In the genomic region with DNA sequence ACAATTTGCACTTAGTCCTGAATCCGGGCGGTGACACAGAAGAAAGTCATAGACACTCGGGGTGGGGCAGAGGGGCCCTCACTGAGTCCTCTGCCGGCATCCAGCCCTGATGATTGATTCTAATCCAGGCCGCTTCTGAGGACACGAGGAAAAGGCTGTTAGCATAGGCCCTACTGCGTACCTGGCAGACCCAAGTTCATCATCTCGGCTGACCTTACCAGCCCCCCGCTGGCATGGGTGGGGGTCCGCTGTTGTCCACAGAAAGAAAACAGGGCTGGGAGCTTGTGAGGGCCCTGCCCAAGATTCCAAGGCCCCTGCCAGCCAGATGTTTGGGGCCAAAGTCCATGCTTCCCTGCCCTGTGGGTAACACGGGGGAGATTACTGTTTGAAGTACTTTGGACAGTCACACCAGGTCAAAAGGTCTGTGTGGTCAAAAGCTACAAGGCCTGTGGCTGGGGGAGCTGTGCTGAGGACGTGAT, we compare ENCODE assay signal across 1 cellular context.
TF ChIP-seq lines count a peak whose summit lies in the region.

No MANE protein-coding gene starts in this region.

TF ChIP-seq in HepG2, 621 proteins besides CTCF, POLR2A, EP300 and RAD21 (continued from another document and continues in another):
- TF ChIP-seq, protein P1, sequence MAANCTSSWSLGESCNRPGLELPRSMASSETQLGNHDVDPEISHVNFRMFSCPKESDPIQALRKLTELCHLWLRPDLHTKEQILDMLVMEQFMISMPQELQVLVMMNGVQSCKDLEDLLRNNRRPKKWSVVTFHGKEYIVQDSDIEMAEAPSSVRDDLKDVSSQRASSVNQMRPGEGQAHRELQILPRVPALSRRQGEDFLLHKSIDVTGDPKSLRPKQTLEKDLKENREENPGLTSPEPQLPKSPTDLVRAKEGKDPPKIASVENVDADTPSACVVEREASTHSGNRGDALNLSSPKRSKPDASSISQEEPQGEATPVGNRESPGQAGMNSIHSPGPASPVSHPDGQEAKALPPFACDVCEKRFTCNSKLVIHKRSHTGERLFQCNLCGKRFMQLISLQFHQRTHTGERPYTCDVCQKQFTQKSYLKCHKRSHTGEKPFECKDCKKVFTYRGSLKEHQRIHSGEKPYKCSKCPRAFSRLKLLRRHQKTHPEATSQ (CRISPR knock-in tag; IDR thresholded peaks at IDR 0.05; ENCODE audit: borderline replicate concordance): no peak
- TF ChIP-seq, protein P2, sequence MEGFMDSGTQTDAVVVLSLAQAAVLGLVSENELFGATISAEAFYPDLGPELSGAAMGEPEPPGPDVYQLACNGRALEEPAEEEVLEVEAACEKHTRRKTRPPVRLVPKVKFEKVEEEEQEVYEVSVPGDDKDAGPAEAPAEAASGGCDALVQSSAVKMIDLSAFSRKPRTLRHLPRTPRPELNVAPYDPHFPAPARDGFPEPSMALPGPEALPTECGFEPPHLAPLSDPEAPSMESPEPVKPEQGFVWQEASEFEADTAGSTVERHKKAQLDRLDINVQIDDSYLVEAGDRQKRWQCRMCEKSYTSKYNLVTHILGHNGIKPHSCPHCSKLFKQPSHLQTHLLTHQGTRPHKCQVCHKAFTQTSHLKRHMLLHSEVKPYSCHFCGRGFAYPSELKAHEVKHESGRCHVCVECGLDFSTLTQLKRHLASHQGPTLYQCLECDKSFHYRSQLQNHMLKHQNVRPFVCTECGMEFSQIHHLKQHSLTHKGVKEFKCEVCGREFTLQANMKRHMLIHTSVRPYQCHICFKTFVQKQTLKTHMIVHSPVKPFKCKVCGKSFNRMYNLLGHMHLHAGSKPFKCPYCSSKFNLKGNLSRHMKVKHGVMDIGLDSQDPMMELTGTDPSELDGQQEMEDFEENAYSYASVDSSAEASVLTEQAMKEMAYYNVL (CRISPR knock-in tag; IDR thresholded peaks at IDR 0.05; ENCODE audit: borderline replicate concordance): no peak
- TF ChIP-seq SP4 (CRISPR knock-in tag; IDR thresholded peaks at IDR 0.05): no peak
- TF ChIP-seq, protein P3, sequence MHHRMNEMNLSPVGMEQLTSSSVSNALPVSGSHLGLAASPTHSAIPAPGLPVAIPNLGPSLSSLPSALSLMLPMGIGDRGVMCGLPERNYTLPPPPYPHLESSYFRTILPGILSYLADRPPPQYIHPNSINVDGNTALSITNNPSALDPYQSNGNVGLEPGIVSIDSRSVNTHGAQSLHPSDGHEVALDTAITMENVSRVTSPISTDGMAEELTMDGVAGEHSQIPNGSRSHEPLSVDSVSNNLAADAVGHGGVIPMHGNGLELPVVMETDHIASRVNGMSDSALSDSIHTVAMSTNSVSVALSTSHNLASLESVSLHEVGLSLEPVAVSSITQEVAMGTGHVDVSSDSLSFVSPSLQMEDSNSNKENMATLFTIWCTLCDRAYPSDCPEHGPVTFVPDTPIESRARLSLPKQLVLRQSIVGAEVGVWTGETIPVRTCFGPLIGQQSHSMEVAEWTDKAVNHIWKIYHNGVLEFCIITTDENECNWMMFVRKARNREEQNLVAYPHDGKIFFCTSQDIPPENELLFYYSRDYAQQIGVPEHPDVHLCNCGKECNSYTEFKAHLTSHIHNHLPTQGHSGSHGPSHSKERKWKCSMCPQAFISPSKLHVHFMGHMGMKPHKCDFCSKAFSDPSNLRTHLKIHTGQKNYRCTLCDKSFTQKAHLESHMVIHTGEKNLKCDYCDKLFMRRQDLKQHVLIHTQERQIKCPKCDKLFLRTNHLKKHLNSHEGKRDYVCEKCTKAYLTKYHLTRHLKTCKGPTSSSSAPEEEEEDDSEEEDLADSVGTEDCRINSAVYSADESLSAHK (CRISPR knock-in tag; IDR thresholded peaks at IDR 0.05; ENCODE audit: borderline replicate concordance): no peak
- TF ChIP-seq FOXM1 (CRISPR knock-in tag; IDR thresholded peaks at IDR 0.05): no peak
- TF ChIP-seq ZNF256 (CRISPR knock-in tag; conservative IDR thresholded peaks at IDR 0.05): 0 out of 2 replicates have a peak, but pooled peaks have one; percentile 26
- TF ChIP-seq, protein P4, sequence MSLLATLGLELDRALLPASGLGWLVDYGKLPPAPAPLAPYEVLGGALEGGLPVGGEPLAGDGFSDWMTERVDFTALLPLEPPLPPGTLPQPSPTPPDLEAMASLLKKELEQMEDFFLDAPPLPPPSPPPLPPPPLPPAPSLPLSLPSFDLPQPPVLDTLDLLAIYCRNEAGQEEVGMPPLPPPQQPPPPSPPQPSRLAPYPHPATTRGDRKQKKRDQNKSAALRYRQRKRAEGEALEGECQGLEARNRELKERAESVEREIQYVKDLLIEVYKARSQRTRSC (CRISPR knock-in tag; IDR thresholded peaks at IDR 0.05; ENCODE audit: low read depth): no peak
- no peak for TF ChIP-seq KMT2B (CRISPR knock-in tag; IDR thresholded peaks at IDR 0.05)
- TF ChIP-seq, protein P5, sequence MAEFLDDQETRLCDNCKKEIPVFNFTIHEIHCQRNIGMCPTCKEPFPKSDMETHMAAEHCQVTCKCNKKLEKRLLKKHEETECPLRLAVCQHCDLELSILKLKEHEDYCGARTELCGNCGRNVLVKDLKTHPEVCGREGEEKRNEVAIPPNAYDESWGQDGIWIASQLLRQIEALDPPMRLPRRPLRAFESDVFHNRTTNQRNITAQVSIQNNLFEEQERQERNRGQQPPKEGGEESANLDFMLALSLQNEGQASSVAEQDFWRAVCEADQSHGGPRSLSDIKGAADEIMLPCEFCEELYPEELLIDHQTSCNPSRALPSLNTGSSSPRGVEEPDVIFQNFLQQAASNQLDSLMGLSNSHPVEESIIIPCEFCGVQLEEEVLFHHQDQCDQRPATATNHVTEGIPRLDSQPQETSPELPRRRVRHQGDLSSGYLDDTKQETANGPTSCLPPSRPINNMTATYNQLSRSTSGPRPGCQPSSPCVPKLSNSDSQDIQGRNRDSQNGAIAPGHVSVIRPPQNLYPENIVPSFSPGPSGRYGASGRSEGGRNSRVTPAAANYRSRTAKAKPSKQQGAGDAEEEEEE (CRISPR knock-in tag; IDR thresholded peaks at IDR 0.05; ENCODE audit: borderline replicate concordance): no peak
- TF ChIP-seq ZNF780A (CRISPR knock-in tag; IDR thresholded peaks at IDR 0.05): no peak
- TF ChIP-seq ZNF232 (CRISPR knock-in tag; IDR thresholded peaks at IDR 0.05; ENCODE audit: borderline replicate concordance): no peak
- TF ChIP-seq ZKSCAN5 (CRISPR knock-in tag; IDR thresholded peaks at IDR 0.05): no peak
- TF ChIP-seq TAF15 (IDR thresholded peaks at IDR 0.05; ENCODE audit: low read depth, low read length, poor library complexity, severe bottlenecking): no peak
- no peak for TF ChIP-seq ZNF615 (CRISPR knock-in tag; IDR thresholded peaks at IDR 0.05; ENCODE audit: borderline replicate concordance)
- TF ChIP-seq, protein P6, sequence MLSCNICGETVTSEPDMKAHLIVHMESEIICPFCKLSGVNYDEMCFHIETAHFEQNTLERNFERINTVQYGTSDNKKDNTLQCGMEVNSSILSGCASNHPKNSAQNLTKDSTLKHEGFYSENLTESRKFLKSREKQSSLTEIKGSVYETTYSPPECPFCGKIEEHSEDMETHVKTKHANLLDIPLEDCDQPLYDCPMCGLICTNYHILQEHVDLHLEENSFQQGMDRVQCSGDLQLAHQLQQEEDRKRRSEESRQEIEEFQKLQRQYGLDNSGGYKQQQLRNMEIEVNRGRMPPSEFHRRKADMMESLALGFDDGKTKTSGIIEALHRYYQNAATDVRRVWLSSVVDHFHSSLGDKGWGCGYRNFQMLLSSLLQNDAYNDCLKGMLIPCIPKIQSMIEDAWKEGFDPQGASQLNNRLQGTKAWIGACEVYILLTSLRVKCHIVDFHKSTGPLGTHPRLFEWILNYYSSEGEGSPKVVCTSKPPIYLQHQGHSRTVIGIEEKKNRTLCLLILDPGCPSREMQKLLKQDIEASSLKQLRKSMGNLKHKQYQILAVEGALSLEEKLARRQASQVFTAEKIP (CRISPR knock-in tag; IDR thresholded peaks at IDR 0.05; ENCODE audit: borderline replicate concordance): no peak
- no peak for TF ChIP-seq ZFP62 (CRISPR knock-in tag; IDR thresholded peaks at IDR 0.05)
- no peak for TF ChIP-seq MBD4 (IDR thresholded peaks at IDR 0.05; ENCODE audit: borderline replicate concordance, low read length)
- no peak; the same call in 1 of the 2 replicates for TF ChIP-seq ZNF143 (CRISPR knock-in tag; IDR thresholded peaks at IDR 0.05)
- no peak; the same call in 1 of the 2 replicates for TF ChIP-seq KDM5B (CRISPR knock-in tag; IDR thresholded peaks at IDR 0.05; ENCODE audit: borderline replicate concordance)
- TF ChIP-seq ZNF775 (CRISPR knock-in tag; IDR thresholded peaks at IDR 0.05; ENCODE audit: borderline replicate concordance): no peak
- TF ChIP-seq KDM3A (CRISPR knock-in tag; IDR thresholded peaks at IDR 0.05; ENCODE audit: low read depth): no peak
- TF ChIP-seq, protein P7, sequence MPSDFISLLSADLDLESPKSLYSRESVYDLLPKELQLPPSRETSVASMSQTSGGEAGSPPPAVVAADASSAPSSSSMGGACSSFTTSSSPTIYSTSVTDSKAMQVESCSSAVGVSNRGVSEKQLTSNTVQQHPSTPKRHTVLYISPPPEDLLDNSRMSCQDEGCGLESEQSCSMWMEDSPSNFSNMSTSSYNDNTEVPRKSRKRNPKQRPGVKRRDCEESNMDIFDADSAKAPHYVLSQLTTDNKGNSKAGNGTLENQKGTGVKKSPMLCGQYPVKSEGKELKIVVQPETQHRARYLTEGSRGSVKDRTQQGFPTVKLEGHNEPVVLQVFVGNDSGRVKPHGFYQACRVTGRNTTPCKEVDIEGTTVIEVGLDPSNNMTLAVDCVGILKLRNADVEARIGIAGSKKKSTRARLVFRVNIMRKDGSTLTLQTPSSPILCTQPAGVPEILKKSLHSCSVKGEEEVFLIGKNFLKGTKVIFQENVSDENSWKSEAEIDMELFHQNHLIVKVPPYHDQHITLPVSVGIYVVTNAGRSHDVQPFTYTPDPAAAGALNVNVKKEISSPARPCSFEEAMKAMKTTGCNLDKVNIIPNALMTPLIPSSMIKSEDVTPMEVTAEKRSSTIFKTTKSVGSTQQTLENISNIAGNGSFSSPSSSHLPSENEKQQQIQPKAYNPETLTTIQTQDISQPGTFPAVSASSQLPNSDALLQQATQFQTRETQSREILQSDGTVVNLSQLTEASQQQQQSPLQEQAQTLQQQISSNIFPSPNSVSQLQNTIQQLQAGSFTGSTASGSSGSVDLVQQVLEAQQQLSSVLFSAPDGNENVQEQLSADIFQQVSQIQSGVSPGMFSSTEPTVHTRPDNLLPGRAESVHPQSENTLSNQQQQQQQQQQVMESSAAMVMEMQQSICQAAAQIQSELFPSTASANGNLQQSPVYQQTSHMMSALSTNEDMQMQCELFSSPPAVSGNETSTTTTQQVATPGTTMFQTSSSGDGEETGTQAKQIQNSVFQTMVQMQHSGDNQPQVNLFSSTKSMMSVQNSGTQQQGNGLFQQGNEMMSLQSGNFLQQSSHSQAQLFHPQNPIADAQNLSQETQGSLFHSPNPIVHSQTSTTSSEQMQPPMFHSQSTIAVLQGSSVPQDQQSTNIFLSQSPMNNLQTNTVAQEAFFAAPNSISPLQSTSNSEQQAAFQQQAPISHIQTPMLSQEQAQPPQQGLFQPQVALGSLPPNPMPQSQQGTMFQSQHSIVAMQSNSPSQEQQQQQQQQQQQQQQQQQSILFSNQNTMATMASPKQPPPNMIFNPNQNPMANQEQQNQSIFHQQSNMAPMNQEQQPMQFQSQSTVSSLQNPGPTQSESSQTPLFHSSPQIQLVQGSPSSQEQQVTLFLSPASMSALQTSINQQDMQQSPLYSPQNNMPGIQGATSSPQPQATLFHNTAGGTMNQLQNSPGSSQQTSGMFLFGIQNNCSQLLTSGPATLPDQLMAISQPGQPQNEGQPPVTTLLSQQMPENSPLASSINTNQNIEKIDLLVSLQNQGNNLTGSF (CRISPR knock-in tag; IDR thresholded peaks at IDR 0.05): peak; percentile 54; the same call in 1 of the 2 replicates
- no peak for TF ChIP-seq DR1 (CRISPR knock-in tag; IDR thresholded peaks at IDR 0.05)
- no peak for TF ChIP-seq ATAD3A (CRISPR knock-in tag; IDR thresholded peaks at IDR 0.05)
- peak; percentile 7 for TF ChIP-seq CBX1 (IDR thresholded peaks at IDR 0.05; ENCODE audit: low read depth)
- TF ChIP-seq ZNF20 (CRISPR knock-in tag; IDR thresholded peaks at IDR 0.05): no peak
- TF ChIP-seq, protein P8, sequence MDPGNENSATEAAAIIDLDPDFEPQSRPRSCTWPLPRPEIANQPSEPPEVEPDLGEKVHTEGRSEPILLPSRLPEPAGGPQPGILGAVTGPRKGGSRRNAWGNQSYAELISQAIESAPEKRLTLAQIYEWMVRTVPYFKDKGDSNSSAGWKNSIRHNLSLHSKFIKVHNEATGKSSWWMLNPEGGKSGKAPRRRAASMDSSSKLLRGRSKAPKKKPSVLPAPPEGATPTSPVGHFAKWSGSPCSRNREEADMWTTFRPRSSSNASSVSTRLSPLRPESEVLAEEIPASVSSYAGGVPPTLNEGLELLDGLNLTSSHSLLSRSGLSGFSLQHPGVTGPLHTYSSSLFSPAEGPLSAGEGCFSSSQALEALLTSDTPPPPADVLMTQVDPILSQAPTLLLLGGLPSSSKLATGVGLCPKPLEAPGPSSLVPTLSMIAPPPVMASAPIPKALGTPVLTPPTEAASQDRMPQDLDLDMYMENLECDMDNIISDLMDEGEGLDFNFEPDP (CRISPR knock-in tag; conservative IDR thresholded peaks at IDR 0.05): no peak
- TF ChIP-seq, protein P9, sequence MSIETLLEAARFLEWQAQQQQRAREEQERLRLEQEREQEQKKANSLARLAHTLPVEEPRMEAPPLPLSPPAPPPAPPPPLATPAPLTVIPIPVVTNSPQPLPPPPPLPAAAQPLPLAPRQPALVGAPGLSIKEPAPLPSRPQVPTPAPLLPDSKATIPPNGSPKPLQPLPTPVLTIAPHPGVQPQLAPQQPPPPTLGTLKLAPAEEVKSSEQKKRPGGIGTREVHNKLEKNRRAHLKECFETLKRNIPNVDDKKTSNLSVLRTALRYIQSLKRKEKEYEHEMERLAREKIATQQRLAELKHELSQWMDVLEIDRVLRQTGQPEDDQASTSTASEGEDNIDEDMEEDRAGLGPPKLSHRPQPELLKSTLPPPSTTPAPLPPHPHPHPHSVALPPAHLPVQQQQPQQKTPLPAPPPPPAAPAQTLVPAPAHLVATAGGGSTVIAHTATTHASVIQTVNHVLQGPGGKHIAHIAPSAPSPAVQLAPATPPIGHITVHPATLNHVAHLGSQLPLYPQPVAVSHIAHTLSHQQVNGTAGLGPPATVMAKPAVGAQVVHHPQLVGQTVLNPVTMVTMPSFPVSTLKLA (IDR thresholded peaks at IDR 0.05): no peak
- TF ChIP-seq EED (CRISPR knock-in tag; IDR thresholded peaks at IDR 0.05): no peak
- TF ChIP-seq, protein P10, sequence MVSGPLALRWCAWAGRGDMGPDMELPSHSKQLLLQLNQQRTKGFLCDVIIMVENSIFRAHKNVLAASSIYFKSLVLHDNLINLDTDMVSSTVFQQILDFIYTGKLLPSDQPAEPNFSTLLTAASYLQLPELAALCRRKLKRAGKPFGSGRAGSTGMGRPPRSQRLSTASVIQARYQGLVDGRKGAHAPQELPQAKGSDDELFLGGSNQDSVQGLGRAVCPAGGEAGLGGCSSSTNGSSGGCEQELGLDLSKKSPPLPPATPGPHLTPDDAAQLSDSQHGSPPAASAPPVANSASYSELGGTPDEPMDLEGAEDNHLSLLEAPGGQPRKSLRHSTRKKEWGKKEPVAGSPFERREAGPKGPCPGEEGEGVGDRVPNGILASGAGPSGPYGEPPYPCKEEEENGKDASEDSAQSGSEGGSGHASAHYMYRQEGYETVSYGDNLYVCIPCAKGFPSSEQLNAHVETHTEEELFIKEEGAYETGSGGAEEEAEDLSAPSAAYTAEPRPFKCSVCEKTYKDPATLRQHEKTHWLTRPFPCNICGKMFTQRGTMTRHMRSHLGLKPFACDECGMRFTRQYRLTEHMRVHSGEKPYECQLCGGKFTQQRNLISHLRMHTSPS (CRISPR knock-in tag; IDR thresholded peaks at IDR 0.05; ENCODE audit: low read depth): peak; percentile 97
- TF ChIP-seq POLR2AphosphoS5 (IDR thresholded peaks at IDR 0.05; ENCODE audit: low read depth, low read length): no peak
- 0 out of 2 replicates have a peak, but pooled peaks have one; percentile 6 for TF ChIP-seq PAX8 (CRISPR knock-in tag; IDR thresholded peaks at IDR 0.05; ENCODE audit: borderline replicate concordance)
- 0 out of 2 replicates have a peak, but pooled peaks have one; percentile 21 for TF ChIP-seq ARNTL (CRISPR knock-in tag; IDR thresholded peaks at IDR 0.05)
- no peak for TF ChIP-seq TAF1 (CRISPR knock-in tag; IDR thresholded peaks at IDR 0.05)
- TF ChIP-seq ZNF34 (CRISPR knock-in tag; IDR thresholded peaks at IDR 0.05; ENCODE audit: borderline replicate concordance): no peak
- TF ChIP-seq HMG20A (CRISPR knock-in tag; IDR thresholded peaks at IDR 0.05; ENCODE audit: borderline replicate concordance): peak; percentile 74; the same call in 1 of the 2 replicates
